ENCODE assay signal across 9 cellular contexts in genomic region chr5:168695436-168695835, GRCh38.
"Had no signal": no experiment of that assay in that cellular context is flagged by ENCODE, and none has a peak within 500 bp of the region (broad histone marks: within the 10 kb centered on the region; RNA-seq: fewer than 3 reads in every experiment).

No MANE protein-coding gene starts in this region.

- H3K9me3 ChIP-seq: HAP-1 had no signal

- H3K4me1 ChIP-seq: HAP-1 had no signal

- H3K4me1 Mint-ChIP-seq: GM23338 had no signal

- H3K4me3 Mint-ChIP-seq: GM23338, H9, HFFc6 had no signal

- H3K27ac Mint-ChIP-seq: GM23338, H9, HFFc6 had no signal

- H3K9me3 Mint-ChIP-seq: GM23338, H9, HFFc6 had no signal

- ATAC-seq: GM23338, HCT116 had no signal

- H3K4me3 ChIP-seq: GM23248, GM23338, HAP-1 had no signal

- H3K36me3 ChIP-seq: HAP-1 had no signal

- H3K27ac ChIP-seq: GM23248 had no signal

- DNase-seq: GM23248, GOT3, H7, H9, HCEC 1CT, HFFc6 had no signal
